Comparison of ENCODE assay signal across 1 cellular context in the genomic region with DNA sequence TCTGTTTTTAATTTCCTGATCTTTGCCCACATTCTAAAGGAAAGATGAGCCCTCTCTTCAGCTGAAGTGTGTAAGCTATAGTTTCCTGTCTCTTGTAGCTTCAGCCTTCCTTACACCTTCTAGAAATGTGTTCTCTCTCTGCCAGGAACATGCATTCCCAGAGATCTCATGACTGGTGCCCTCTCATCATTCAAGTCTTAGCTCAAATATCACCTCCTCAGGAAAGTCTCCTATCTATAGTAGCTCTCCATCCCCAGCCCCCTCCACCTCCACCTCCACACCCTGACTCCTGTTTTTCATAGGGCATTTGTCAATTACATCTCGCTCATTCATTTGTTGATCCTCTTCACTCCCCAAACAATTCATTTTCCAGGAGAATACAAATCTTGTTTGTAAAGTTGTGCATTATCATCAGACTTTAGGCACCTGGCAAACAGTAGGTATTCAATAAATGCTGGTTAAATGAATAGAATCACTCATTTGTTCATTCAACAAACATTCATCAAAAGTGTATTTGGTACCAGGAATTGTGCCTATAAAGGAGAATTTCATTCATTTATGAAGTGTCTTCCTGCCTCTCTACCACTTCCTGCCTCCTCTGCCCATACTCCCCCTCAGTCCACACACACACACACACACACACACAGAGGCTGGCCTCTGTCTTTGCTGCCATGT.
TF ChIP-seq lines count a peak whose summit lies in the region.

No MANE protein-coding gene starts in this region.

TF ChIP-seq in HepG2, 621 proteins besides CTCF, POLR2A, EP300 and RAD21 (continued from another document and continues in another):
- TF ChIP-seq, protein P1, sequence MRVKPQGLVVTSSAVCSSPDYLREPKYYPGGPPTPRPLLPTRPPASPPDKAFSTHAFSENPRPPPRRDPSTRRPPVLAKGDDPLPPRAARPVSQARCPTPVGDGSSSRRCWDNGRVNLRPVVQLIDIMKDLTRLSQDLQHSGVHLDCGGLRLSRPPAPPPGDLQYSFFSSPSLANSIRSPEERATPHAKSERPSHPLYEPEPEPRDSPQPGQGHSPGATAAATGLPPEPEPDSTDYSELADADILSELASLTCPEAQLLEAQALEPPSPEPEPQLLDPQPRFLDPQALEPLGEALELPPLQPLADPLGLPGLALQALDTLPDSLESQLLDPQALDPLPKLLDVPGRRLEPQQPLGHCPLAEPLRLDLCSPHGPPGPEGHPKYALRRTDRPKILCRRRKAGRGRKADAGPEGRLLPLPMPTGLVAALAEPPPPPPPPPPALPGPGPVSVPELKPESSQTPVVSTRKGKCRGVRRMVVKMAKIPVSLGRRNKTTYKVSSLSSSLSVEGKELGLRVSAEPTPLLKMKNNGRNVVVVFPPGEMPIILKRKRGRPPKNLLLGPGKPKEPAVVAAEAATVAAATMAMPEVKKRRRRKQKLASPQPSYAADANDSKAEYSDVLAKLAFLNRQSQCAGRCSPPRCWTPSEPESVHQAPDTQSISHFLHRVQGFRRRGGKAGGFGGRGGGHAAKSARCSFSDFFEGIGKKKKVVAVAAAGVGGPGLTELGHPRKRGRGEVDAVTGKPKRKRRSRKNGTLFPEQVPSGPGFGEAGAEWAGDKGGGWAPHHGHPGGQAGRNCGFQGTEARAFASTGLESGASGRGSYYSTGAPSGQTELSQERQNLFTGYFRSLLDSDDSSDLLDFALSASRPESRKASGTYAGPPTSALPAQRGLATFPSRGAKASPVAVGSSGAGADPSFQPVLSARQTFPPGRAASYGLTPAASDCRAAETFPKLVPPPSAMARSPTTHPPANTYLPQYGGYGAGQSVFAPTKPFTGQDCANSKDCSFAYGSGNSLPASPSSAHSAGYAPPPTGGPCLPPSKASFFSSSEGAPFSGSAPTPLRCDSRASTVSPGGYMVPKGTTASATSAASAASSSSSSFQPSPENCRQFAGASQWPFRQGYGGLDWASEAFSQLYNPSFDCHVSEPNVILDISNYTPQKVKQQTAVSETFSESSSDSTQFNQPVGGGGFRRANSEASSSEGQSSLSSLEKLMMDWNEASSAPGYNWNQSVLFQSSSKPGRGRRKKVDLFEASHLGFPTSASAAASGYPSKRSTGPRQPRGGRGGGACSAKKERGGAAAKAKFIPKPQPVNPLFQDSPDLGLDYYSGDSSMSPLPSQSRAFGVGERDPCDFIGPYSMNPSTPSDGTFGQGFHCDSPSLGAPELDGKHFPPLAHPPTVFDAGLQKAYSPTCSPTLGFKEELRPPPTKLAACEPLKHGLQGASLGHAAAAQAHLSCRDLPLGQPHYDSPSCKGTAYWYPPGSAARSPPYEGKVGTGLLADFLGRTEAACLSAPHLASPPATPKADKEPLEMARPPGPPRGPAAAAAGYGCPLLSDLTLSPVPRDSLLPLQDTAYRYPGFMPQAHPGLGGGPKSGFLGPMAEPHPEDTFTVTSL (CRISPR knock-in tag; IDR thresholded peaks at IDR 0.05; ENCODE audit: borderline replicate concordance), result peak; percentile 53; the same call in 1 of the 2 replicates
- TF ChIP-seq SP5 (CRISPR knock-in tag; IDR thresholded peaks at IDR 0.05; ENCODE audit: borderline replicate concordance, low read depth), result 0 out of 2 replicates have a peak, but pooled peaks have one; percentile 31
- no peak for TF ChIP-seq RFX5 (IDR thresholded peaks at IDR 0.05; ENCODE audit: low read depth, low read length)
- no peak; the same call in 1 of the 2 replicates for TF ChIP-seq ZNF709 (CRISPR knock-in tag; IDR thresholded peaks at IDR 0.05)
- TF ChIP-seq ZNF772 (CRISPR knock-in tag; IDR thresholded peaks at IDR 0.05), result no peak
- TF ChIP-seq ISL2 (CRISPR knock-in tag; IDR thresholded peaks at IDR 0.05), result no peak
- TF ChIP-seq ZNF451 (CRISPR knock-in tag; IDR thresholded peaks at IDR 0.05), result no peak
- TF ChIP-seq, protein P2, sequence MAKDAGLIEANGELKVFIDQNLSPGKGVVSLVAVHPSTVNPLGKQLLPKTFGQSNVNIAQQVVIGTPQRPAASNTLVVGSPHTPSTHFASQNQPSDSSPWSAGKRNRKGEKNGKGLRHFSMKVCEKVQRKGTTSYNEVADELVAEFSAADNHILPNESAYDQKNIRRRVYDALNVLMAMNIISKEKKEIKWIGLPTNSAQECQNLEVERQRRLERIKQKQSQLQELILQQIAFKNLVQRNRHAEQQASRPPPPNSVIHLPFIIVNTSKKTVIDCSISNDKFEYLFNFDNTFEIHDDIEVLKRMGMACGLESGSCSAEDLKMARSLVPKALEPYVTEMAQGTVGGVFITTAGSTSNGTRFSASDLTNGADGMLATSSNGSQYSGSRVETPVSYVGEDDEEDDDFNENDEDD (CRISPR knock-in tag; IDR thresholded peaks at IDR 0.05; ENCODE audit: borderline replicate concordance), result no peak
- TF ChIP-seq NFATC3 (CRISPR knock-in tag; IDR thresholded peaks at IDR 0.05), result no peak
- no peak for TF ChIP-seq NFE2L2 (IDR thresholded peaks at IDR 0.05; ENCODE audit: low read length)
- peak; percentile 77; the same call in 1 of the 2 replicates for TF ChIP-seq ZNF646 (CRISPR knock-in tag; IDR thresholded peaks at IDR 0.05)
- TF ChIP-seq HMGXB4 (CRISPR knock-in tag; IDR thresholded peaks at IDR 0.05; ENCODE audit: borderline replicate concordance in 1 of 2, low read depth in 1 of 2), result no peak
- TF ChIP-seq, protein P3, sequence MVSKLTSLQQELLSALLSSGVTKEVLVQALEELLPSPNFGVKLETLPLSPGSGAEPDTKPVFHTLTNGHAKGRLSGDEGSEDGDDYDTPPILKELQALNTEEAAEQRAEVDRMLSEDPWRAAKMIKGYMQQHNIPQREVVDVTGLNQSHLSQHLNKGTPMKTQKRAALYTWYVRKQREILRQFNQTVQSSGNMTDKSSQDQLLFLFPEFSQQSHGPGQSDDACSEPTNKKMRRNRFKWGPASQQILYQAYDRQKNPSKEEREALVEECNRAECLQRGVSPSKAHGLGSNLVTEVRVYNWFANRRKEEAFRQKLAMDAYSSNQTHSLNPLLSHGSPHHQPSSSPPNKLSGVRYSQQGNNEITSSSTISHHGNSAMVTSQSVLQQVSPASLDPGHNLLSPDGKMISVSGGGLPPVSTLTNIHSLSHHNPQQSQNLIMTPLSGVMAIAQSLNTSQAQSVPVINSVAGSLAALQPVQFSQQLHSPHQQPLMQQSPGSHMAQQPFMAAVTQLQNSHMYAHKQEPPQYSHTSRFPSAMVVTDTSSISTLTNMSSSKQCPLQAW (CRISPR knock-in tag; IDR thresholded peaks at IDR 0.05), result peak; percentile 59; the same call in 1 of the 2 replicates
- TF ChIP-seq ZBTB49 (CRISPR knock-in tag; IDR thresholded peaks at IDR 0.05; ENCODE audit: borderline replicate concordance), result no peak
- no peak for TF ChIP-seq ZNF780A (CRISPR knock-in tag; IDR thresholded peaks at IDR 0.05)
- peak; percentile 37; the same call in 1 of the 2 replicates for TF ChIP-seq TARDBP (CRISPR knock-in tag; IDR thresholded peaks at IDR 0.05)
- TF ChIP-seq ZBTB21 (CRISPR knock-in tag; IDR thresholded peaks at IDR 0.05), result no peak
- TF ChIP-seq ATF3 (CRISPR knock-in tag; IDR thresholded peaks at IDR 0.05), result no peak
- no peak for TF ChIP-seq MEF2D (CRISPR knock-in tag; IDR thresholded peaks at IDR 0.05)
- TF ChIP-seq ARNTL (CRISPR knock-in tag; IDR thresholded peaks at IDR 0.05), result no peak
- no peak for TF ChIP-seq KDM6A (CRISPR knock-in tag; IDR thresholded peaks at IDR 0.05; ENCODE audit: low read depth)
- TF ChIP-seq, protein P4, sequence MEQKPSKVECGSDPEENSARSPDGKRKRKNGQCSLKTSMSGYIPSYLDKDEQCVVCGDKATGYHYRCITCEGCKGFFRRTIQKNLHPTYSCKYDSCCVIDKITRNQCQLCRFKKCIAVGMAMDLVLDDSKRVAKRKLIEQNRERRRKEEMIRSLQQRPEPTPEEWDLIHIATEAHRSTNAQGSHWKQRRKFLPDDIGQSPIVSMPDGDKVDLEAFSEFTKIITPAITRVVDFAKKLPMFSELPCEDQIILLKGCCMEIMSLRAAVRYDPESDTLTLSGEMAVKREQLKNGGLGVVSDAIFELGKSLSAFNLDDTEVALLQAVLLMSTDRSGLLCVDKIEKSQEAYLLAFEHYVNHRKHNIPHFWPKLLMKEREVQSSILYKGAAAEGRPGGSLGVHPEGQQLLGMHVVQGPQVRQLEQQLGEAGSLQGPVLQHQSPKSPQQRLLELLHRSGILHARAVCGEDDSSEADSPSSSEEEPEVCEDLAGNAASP (CRISPR knock-in tag; IDR thresholded peaks at IDR 0.05; ENCODE audit: borderline replicate concordance), result no peak
- TF ChIP-seq EHMT2 (IDR thresholded peaks at IDR 0.05; ENCODE audit: borderline replicate concordance, low read depth, low read length), result 0 out of 2 replicates have a peak, but pooled peaks have one; percentile 41
- no peak for TF ChIP-seq ZNF546 (CRISPR knock-in tag; conservative IDR thresholded peaks at IDR 0.05)
